In the genomic region with DNA sequence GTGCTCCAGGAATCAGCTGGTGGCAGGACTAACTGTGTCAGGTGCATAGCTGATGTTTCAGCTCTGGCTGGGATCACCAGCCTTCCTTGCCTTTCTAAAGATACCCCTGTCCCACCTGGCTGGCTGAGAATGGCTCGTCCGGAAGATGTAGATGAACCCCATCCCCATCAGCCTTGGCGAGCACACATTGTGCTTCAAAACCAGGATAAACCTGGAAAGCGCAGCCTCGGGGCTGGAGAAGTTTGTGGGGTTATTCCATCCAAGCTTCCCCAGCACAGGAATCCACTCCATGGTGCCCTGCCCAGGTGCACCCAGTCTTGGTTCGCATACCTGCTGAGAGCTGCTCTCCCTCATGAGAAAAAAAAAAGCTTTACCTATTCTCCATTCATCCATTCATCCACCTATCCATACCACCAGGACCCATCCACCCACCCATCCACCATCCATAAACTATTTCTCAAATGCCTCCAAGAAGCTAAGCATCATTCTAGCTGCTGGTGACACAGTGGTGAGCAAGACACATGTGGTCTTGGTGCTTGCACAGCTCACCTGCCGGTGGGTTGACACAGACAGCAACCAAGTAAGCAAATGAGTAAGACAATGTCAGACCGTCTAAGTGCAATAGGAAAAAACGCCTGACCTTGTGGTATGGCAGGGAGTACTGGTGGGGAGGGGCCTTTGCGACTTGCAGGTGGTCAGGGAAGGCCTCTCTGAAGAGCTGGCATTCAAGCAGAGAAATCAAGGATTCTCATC, we compare ENCODE assay signal across 10 cellular contexts.
A peak's percentile ranks its signal among the peaks of the same experiment; 100 is the strongest.
DNase-seq lines count a peak whose midpoint lies in the region; ATAC-seq and TF ChIP-seq lines count a peak whose summit lies in the region.
"Had no signal": no experiment of that assay in that cellular context is flagged by ENCODE, and none has a peak within 500 bp of the region (broad histone marks: within the 10 kb centered on the region; RNA-seq: fewer than 3 reads in every experiment).

No MANE protein-coding gene starts in this region.

- no peak overlapping the region for H3K27ac Mint-ChIP-seq in activated CD8-positive, alpha-beta T cell treated with anti-CD3 and anti-CD28 coated beads for 36 hours
- no peak overlapping the region for H3K27ac Mint-ChIP-seq in activated CD8-positive, alpha-beta T cell treated with anti-CD3 and anti-CD28 coated beads, Interleukin-2, amount 10 ng/mL, durations not matched to agents 7 days and 5 days
- peak overlapping the region; percentile 41 for H3K27ac Mint-ChIP-seq in central memory CD8-positive, alpha-beta T cell (ENCODE audit: low read depth)
- peak overlapping the region; percentile 77 for H3K27ac Mint-ChIP-seq in osteocyte (ENCODE audit: unreplicated experiment)
- H3K27ac Mint-ChIP-seq: CD4-positive, alpha-beta memory T cell had no signal

- H3K4me3 Mint-ChIP-seq in activated CD8-positive, alpha-beta T cell treated with anti-CD3 and anti-CD28 coated beads for 36 hours, result no peak overlapping the region
- H3K4me3 Mint-ChIP-seq in activated CD8-positive, alpha-beta T cell treated with anti-CD3 and anti-CD28 coated beads, Interleukin-2, amount 10 ng/mL, durations not matched to agents 7 days and 5 days, result no peak overlapping the region
- H3K4me3 Mint-ChIP-seq in central memory CD8-positive, alpha-beta T cell, result no peak overlapping the region
- no peak overlapping the region for H3K4me3 Mint-ChIP-seq in osteocyte (ENCODE audit: unreplicated experiment)
- H3K4me3 Mint-ChIP-seq: CD4-positive, alpha-beta memory T cell had no signal

- CTCF ChIA-PET in activated CD8-positive, alpha-beta T cell treated with anti-CD3 and anti-CD28 coated beads for 36 hours (lab: Charles Lee), result interaction anchor here (0.7 to 1.4 kb wide), 2 partner anchors 9 to 129 kb away, joined by 4 to 5 read pairs; no protein-coding TSS in a partner anchor
- CTCF ChIA-PET in activated CD8-positive, alpha-beta T cell treated with anti-CD3 and anti-CD28 coated beads, Interleukin-2, amount 10 ng/mL, durations not matched to agents 7 days and 5 days (lab: Charles Lee), result no interaction called here

- H3K4me1 Mint-ChIP-seq in activated CD8-positive, alpha-beta T cell treated with anti-CD3 and anti-CD28 coated beads for 36 hours (ENCODE audit: low read depth), result peaks cover 9% of the 10 kb centered on the region
- H3K4me1 Mint-ChIP-seq in activated CD8-positive, alpha-beta T cell treated with anti-CD3 and anti-CD28 coated beads, Interleukin-2, amount 10 ng/mL, durations not matched to agents 7 days and 5 days (ENCODE audit: low read depth), result no peaks in the 10 kb centered on the region
- no peaks in the 10 kb centered on the region for H3K4me1 Mint-ChIP-seq in central memory CD8-positive, alpha-beta T cell
- H3K4me1 Mint-ChIP-seq in osteocyte (ENCODE audit: unreplicated experiment), result peaks cover 29% of the 10 kb centered on the region
- H3K4me1 Mint-ChIP-seq: CD4-positive, alpha-beta memory T cell had no signal

- H3K9me3 Mint-ChIP-seq in activated CD8-positive, alpha-beta T cell treated with anti-CD3 and anti-CD28 coated beads for 36 hours, result no peaks in the 10 kb centered on the region
- no peaks in the 10 kb centered on the region for H3K9me3 Mint-ChIP-seq in activated CD8-positive, alpha-beta T cell treated with anti-CD3 and anti-CD28 coated beads, Interleukin-2, amount 10 ng/mL, durations not matched to agents 7 days and 5 days (ENCODE audit: insufficient read depth)
- no peaks in the 10 kb centered on the region for H3K9me3 Mint-ChIP-seq in central memory CD8-positive, alpha-beta T cell
- H3K9me3 Mint-ChIP-seq in osteocyte (ENCODE audit: unreplicated experiment), result no peaks in the 10 kb centered on the region
- H3K9me3 Mint-ChIP-seq: CD4-positive, alpha-beta memory T cell had no signal

- peak; percentile 54 for ATAC-seq in activated CD8-positive, alpha-beta T cell treated with anti-CD3 and anti-CD28 coated beads for 36 hours
- no peak for ATAC-seq in activated CD8-positive, alpha-beta T cell treated with anti-CD3 and anti-CD28 coated beads, Interleukin-2, amount 10 ng/mL, durations not matched to agents 7 days and 5 days
- no peak for ATAC-seq in central memory CD8-positive, alpha-beta T cell (replicated peaks; ENCODE audit: extremely low read depth, poor library complexity, severe bottlenecking)
- no peak for ATAC-seq in HG02588 (IDR thresholded peaks at IDR 0.05; ENCODE audit: unreplicated experiment)
- no peak for ATAC-seq in GM21576 (IDR thresholded peaks at IDR 0.05; ENCODE audit: unreplicated experiment)

- intact Hi-C loops in activated CD8-positive, alpha-beta T cell treated with anti-CD3 and anti-CD28 coated beads for 36 hours (cut with micrococcal nuclease), result no loop called here

- H3K27me3 Mint-ChIP-seq in activated CD8-positive, alpha-beta T cell treated with anti-CD3 and anti-CD28 coated beads for 36 hours, result no peaks in the 10 kb centered on the region
- no peaks in the 10 kb centered on the region for H3K27me3 Mint-ChIP-seq in activated CD8-positive, alpha-beta T cell treated with anti-CD3 and anti-CD28 coated beads, Interleukin-2, amount 10 ng/mL, durations not matched to agents 7 days and 5 days (ENCODE audit: low read depth)
- H3K27me3 Mint-ChIP-seq in central memory CD8-positive, alpha-beta T cell, result no peaks in the 10 kb centered on the region
- H3K27me3 Mint-ChIP-seq in osteocyte (ENCODE audit: unreplicated experiment), result no peaks in the 10 kb centered on the region
- H3K27me3 Mint-ChIP-seq: CD4-positive, alpha-beta memory T cell had no signal

- DNase-seq in activated CD8-positive, alpha-beta T cell treated with anti-CD3 and anti-CD28 coated beads for 36 hours, result peak; percentile 33
- DNase-seq in activated CD8-positive, alpha-beta T cell treated with anti-CD3 and anti-CD28 coated beads, Interleukin-2, amount 10 ng/mL, durations not matched to agents 7 days and 5 days, result no peak
- DNase-seq in HT1080 (ENCODE audit: low read depth) (peak; percentile 28), osteocyte (ENCODE audit: extremely low spot score, unreplicated experiment) (no peak), EL (no peak)
- no peak for DNase-seq in central memory CD8-positive, alpha-beta T cell (ENCODE audit: low spot score in 2 of 2)
- DNase-seq: CD4-positive, alpha-beta memory T cell; substantia nigra had no signal

- no peak for TF ChIP-seq CTCF in activated CD8-positive, alpha-beta T cell treated with anti-CD3 and anti-CD28 coated beads for 36 hours (IDR thresholded peaks at IDR 0.05)
- TF ChIP-seq CTCF in osteocyte (IDR thresholded peaks at IDR 0.05), result no peak

- no peaks in the 10 kb centered on the region for H3K36me3 Mint-ChIP-seq in activated CD8-positive, alpha-beta T cell treated with anti-CD3 and anti-CD28 coated beads for 36 hours (ENCODE audit: low read depth)
- H3K36me3 Mint-ChIP-seq in activated CD8-positive, alpha-beta T cell treated with anti-CD3 and anti-CD28 coated beads, Interleukin-2, amount 10 ng/mL, durations not matched to agents 7 days and 5 days (ENCODE audit: low read depth), result no peaks in the 10 kb centered on the region
- H3K36me3 Mint-ChIP-seq in central memory CD8-positive, alpha-beta T cell (ENCODE audit: insufficient read depth), result peaks cover 1% of the 10 kb centered on the region
- H3K36me3 Mint-ChIP-seq in osteocyte (ENCODE audit: unreplicated experiment), result peaks cover 15% of the 10 kb centered on the region
- H3K36me3 Mint-ChIP-seq: CD4-positive, alpha-beta memory T cell had no signal

- POLR2A ChIA-PET in activated CD8-positive, alpha-beta T cell treated with anti-CD3 and anti-CD28 coated beads for 36 hours (lab: Charles Lee), result interaction anchor here (0.7 kb wide), 1 partner anchor 9 kb away, joined by 3 read pairs; no protein-coding TSS in a partner anchor
- POLR2A ChIA-PET in activated CD8-positive, alpha-beta T cell treated with anti-CD3 and anti-CD28 coated beads, Interleukin-2, amount 10 ng/mL, durations not matched to agents 7 days and 5 days (lab: Charles Lee), result interaction anchor here (0.6 to 0.7 kb wide), 2 partner anchors 316 to 360 kb away, joined by 3 read pairs; no protein-coding TSS in a partner anchor

Comparison
In these comparisons a context has a peak if more than half of its experiments do, and no peak if none do; other contexts are left out.
1. DNase-seq: peak in activated CD8-positive, alpha-beta T cell treated with anti-CD3 and anti-CD28 coated beads for 36 hours (single experiment) and HT1080 (single experiment); none in activated CD8-positive, alpha-beta T cell treated with anti-CD3 and anti-CD28 coated beads, Interleukin-2, amount 10 ng/mL, durations not matched to agents 7 days and 5 days (single experiment), central memory CD8-positive, alpha-beta T cell (0 of 2), osteocyte (single experiment) and EL (single experiment).
2. H3K27ac Mint-ChIP-seq: peak in central memory CD8-positive, alpha-beta T cell (single experiment) and osteocyte (single experiment); none in activated CD8-positive, alpha-beta T cell treated with anti-CD3 and anti-CD28 coated beads for 36 hours (single experiment) and activated CD8-positive, alpha-beta T cell treated with anti-CD3 and anti-CD28 coated beads, Interleukin-2, amount 10 ng/mL, durations not matched to agents 7 days and 5 days (single experiment).